In genomic region chr10:73112032-73112431, GRCh38 we compare ENCODE assay signal across 1 cellular context.
TF ChIP-seq lines count a peak whose summit lies in the region.

No MANE protein-coding gene starts in this region.

TF ChIP-seq in K562, 482 proteins besides CTCF, POLR2A, EP300 and RAD21:
- TF ChIP-seq, protein P1, sequence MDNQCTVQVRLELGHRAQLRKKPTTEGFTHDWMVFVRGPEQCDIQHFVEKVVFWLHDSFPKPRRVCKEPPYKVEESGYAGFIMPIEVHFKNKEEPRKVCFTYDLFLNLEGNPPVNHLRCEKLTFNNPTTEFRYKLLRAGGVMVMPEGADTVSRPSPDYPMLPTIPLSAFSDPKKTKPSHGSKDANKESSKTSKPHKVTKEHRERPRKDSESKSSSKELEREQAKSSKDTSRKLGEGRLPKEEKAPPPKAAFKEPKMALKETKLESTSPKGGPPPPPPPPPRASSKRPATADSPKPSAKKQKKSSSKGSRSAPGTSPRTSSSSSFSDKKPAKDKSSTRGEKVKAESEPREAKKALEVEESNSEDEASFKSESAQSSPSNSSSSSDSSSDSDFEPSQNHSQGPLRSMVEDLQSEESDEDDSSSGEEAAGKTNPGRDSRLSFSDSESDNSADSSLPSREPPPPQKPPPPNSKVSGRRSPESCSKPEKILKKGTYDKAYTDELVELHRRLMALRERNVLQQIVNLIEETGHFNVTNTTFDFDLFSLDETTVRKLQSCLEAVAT (IDR thresholded peaks at IDR 0.05): peak in 1 of 2 experiments; percentile 82; a peak in 2 of 4 replicates
- TF ChIP-seq CEBPB (tag; IDR thresholded peaks at IDR 0.05): peak; percentile 51; the same call in 1 of the 2 replicates
- 0 out of 2 replicates have a peak, but pooled peaks have one; percentile 65 for TF ChIP-seq THRAP3 (IDR thresholded peaks at IDR 0.05; ENCODE audit: borderline replicate concordance)
